In genomic region chr2:43491070-43491639, GRCh38 we compare ENCODE assay signal across 1 cellular context.
TF ChIP-seq lines count a peak whose summit lies in the region.

No MANE protein-coding gene starts in this region.

TF ChIP-seq in SK-N-SH, 30 proteins besides CTCF, POLR2A, EP300 and RAD21 (continued from another document):
- TF ChIP-seq REST (IDR thresholded peaks at IDR 0.05; ENCODE audit: low read depth, low read length) (no peak), MXI1 (IDR thresholded peaks at IDR 0.05; ENCODE audit: low read depth, low read length) (no peak), SMC3 (IDR thresholded peaks at IDR 0.05; ENCODE audit: low read depth, low read length) (no peak), TAF1 (IDR thresholded peaks at IDR 0.05; ENCODE audit: borderline replicate concordance, low read depth, low read length) (no peak), GATA2 (CRISPR knock-in tag; IDR thresholded peaks at IDR 0.05) (no peak), RFX5 (IDR thresholded peaks at IDR 0.05; ENCODE audit: low read length) (no peak), USF1 (IDR thresholded peaks at IDR 0.05; ENCODE audit: borderline replicate concordance, low read depth) (no peak), JUND (IDR thresholded peaks at IDR 0.05) (peak; percentile 97), FOXM1 (IDR thresholded peaks at IDR 0.05; ENCODE audit: low read depth) (peak; percentile 92), FOXJ3 (CRISPR knock-in tag; IDR thresholded peaks at IDR 0.05) (no peak), MEF2A (IDR thresholded peaks at IDR 0.05; ENCODE audit: borderline replicate concordance, low read depth) (peak; percentile 78; the same call in 1 of the 2 replicates), FOSL2 (IDR thresholded peaks at IDR 0.05; ENCODE audit: borderline replicate concordance, low read depth) (peak; percentile 90), RCOR1 (IDR thresholded peaks at IDR 0.05; ENCODE audit: low read length) (no peak), MAX (IDR thresholded peaks at IDR 0.05; ENCODE audit: low read depth) (no peak), CHD2 (IDR thresholded peaks at IDR 0.05; ENCODE audit: low read length, partially characterized antibody) (no peak), USF2 (IDR thresholded peaks at IDR 0.05; ENCODE audit: borderline replicate concordance, low read depth, low read length) (no peak), TCF12 (IDR thresholded peaks at IDR 0.05) (peak; percentile 97)
